19 cellular contexts compared by ENCODE assay signal in the genomic region with DNA sequence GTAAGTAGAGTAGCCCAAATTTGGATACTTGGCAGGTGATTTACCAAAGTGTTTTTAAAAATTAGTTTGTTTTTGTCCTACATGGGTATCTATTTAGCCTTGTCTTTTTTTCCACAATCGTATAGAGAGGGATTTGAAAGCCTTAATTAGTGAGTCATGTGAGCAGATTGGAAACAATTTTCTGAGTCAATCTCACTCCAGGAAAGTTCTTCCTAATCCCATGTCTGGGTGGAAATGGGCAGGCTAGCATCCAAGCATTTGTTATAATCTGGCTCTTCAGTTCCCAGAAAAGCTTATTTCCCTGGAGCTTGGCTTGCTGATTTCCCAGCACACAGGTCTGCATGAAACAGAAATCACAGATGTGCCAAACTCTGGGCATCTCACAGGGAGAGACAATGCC.
A peak's percentile ranks its signal among the peaks of the same experiment; 100 is the strongest.
DNase-seq lines count a peak whose midpoint lies in the region; ATAC-seq, FAIRE-seq and TF ChIP-seq lines count a peak whose summit lies in the region.
"Had no signal": no experiment of that assay in that cellular context is flagged by ENCODE, and none has a peak within 500 bp of the region (broad histone marks: within the 10 kb centered on the region; RNA-seq: fewer than 3 reads in every experiment).

No MANE protein-coding gene starts in this region.

- TF ChIP-seq POLR2A in testis (IDR thresholded peaks at IDR 0.05): no peak

- H3K27me3 ChIP-seq in testis: no peaks in the 10 kb centered on the region
- H3K27me3 ChIP-seq: BLaER1 treated with 17β-estradiol and CSF1 and Interleukin-3, amounts not matched to agents 10 nM and 100 nM had no signal

- no peaks in the 10 kb centered on the region for H3K36me3 ChIP-seq in testis (ENCODE audit: low read depth, missing control alignments)
- H3K36me3 ChIP-seq: BLaER1 treated with 17β-estradiol and CSF1 and Interleukin-3, amounts not matched to agents 10 nM and 100 nM had no signal

- intact Hi-C loops in testis (cut with DNase I; ENCODE audit: low total_unique reads) (no loop called here), posterior cingulate gyrus (cut with DNase I) (no loop called here)

- no peaks in the 10 kb centered on the region for H3K9me3 ChIP-seq in testis
- H3K9me3 ChIP-seq: BLaER1 treated with 17β-estradiol and CSF1 and Interleukin-3, amounts not matched to agents 10 nM and 100 nM had no signal

- no peak for TF ChIP-seq CTCF in testis (IDR thresholded peaks at IDR 0.05)

- H3K4me1 ChIP-seq in testis: no peaks in the 10 kb centered on the region
- H3K4me1 ChIP-seq: BLaER1 treated with 17β-estradiol and CSF1 and Interleukin-3, amounts not matched to agents 10 nM and 100 nM had no signal

- DNase-seq in NCI-H82 (lab: John Stamatoyannopoulos, UW) (peak; percentile 10), NCI-H82 treated with DMSO at 0.1 percent for 48 hours (lab: John Stamatoyannopoulos, UW; ENCODE audit: unreplicated experiment) (no peak), ELR (ENCODE audit: low read depth) (peak; percentile 3), fibroblast of peridontal ligament (ENCODE audit: extremely low read depth) (peak; percentile 54), testis (no peak), urothelium cell line (ENCODE audit: low spot score) (no peak), posterior cingulate gyrus (no peak)
- DNase-seq: 8988T; CD8-positive, alpha-beta memory T cell; COR-L47; HFFc6; KBM-7 had no signal

- FAIRE-seq in urothelium cell line (lab: Jason Lieb, UNC): no peak
- FAIRE-seq: GM12878, H54, HepG2 had no signal

- 31 to 46% methylated on average over 1 of the region's 1 CpG for WGBS in testis, 2 donors

- H3K27ac ChIP-seq in testis: peak overlapping the region; percentile 18 to 30
- H3K27ac ChIP-seq: BLaER1 treated with 17β-estradiol and CSF1 and Interleukin-3, amounts not matched to agents 10 nM and 100 nM had no signal

- no peak overlapping the region for H3K4me3 ChIP-seq in testis
- H3K4me3 ChIP-seq: BLaER1 treated with 17β-estradiol and CSF1 and Interleukin-3, amounts not matched to agents 10 nM and 100 nM; GM12878; GM23338 had no signal

- no peak for ATAC-seq in GM21447 (IDR thresholded peaks at IDR 0.05; ENCODE audit: unreplicated experiment)
- ATAC-seq: GM12878, GM23338, HCT116, HepG2 had no signal

Comparison
In these comparisons a context has a peak if more than half of its experiments do, and no peak if none do; other contexts are left out.
1. DNase-seq: peak in NCI-H82 (single experiment), ELR (single experiment) and fibroblast of peridontal ligament (single experiment); none in NCI-H82 treated with DMSO at 0.1 percent for 48 hours (single experiment), testis (single experiment), urothelium cell line (single experiment) and posterior cingulate gyrus (0 of 10).